Comparison of ENCODE assay signal across 11 cellular contexts in the genomic region with DNA sequence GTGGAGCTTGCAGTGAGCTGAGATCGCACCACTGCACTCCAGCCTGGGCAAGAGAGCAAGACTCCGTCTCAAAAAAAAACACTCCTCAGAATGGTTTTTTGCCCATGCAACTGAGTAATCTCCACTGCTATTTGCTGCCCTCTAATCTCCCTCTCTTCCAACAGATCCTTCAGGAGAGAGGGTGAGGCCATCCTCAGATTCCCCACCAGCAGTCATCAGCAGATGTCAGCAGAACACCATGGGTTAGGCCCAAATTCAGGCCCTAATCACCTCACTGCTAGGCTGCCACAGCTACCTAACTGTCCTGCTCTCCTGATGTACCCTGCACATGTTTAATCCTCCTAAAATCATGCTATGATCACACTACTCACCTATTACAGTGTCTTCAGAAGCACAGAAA.
DNase-seq lines count a peak whose midpoint lies in the region; ATAC-seq and TF ChIP-seq lines count a peak whose summit lies in the region.
"Had no signal": no experiment of that assay in that cellular context is flagged by ENCODE, and none has a peak within 500 bp of the region (broad histone marks: within the 10 kb centered on the region; RNA-seq: fewer than 3 reads in every experiment).

No MANE protein-coding gene starts in this region.

- H3K36me3 Mint-ChIP-seq in dendritic cell treated with granulocyte-macrophage colony-stimulating factor and Interleukin-4, amounts not matched to agents 40 ng/mL and 50 ng/mL, for 4 days (ENCODE audit: low read depth), result no peaks in the 10 kb centered on the region

- H3K9me3 Mint-ChIP-seq in dendritic cell treated with granulocyte-macrophage colony-stimulating factor and Interleukin-4, amounts not matched to agents 40 ng/mL and 50 ng/mL, for 4 days, result no peaks in the 10 kb centered on the region

- H3K4me3 Mint-ChIP-seq in dendritic cell treated with granulocyte-macrophage colony-stimulating factor and Interleukin-4, amounts not matched to agents 40 ng/mL and 50 ng/mL, for 4 days, result no peak overlapping the region
- H3K4me3 Mint-ChIP-seq: brain had no signal

- no peaks in the 10 kb centered on the region for H3K27me3 Mint-ChIP-seq in dendritic cell treated with granulocyte-macrophage colony-stimulating factor and Interleukin-4, amounts not matched to agents 40 ng/mL and 50 ng/mL, for 4 days
- H3K27me3 Mint-ChIP-seq: brain had no signal

- peak overlapping the region; percentile 11 for H3K27ac Mint-ChIP-seq in dendritic cell treated with granulocyte-macrophage colony-stimulating factor and Interleukin-4, amounts not matched to agents 40 ng/mL and 50 ng/mL, for 4 days
- H3K27ac Mint-ChIP-seq: brain had no signal

- ATAC-seq in HG02642 (IDR thresholded peaks at IDR 0.05; ENCODE audit: poor library complexity, unreplicated experiment), result no peak
- no peak for ATAC-seq in HG03159 (IDR thresholded peaks at IDR 0.05; ENCODE audit: unreplicated experiment)

- peak; percentile 14 for DNase-seq in 8988T
- DNase-seq in GM03348 (ENCODE audit: low spot score), result peak; percentile 30
- no peak for DNase-seq in cerebellar nuclear complex (lab: John Stamatoyannopoulos, UW)
- no peak for DNase-seq in NCI-H2081 treated with DMSO at 0.1 percent for 48 hours (lab: John Stamatoyannopoulos, UW)
- DNase-seq: activated CD8-positive, alpha-beta memory T cell treated with anti-CD3 and anti-CD28 coated beads for 24 hours; NCI-H1694 had no signal

- TF ChIP-seq RAD21 in Ishikawa (IDR thresholded peaks at IDR 0.05; ENCODE audit: low read depth), result peak; percentile 34; the same call in 1 of the 2 replicates

- no peak for TF ChIP-seq EP300 in Ishikawa (IDR thresholded peaks at IDR 0.05; ENCODE audit: borderline replicate concordance)

- intact Hi-C loops in dendritic cell treated with granulocyte-macrophage colony-stimulating factor and Interleukin-4, amounts not matched to agents 40 ng/mL and 50 ng/mL, for 4 days (cut with micrococcal nuclease), result loop anchor here (5.0 kb wide), 1 partner anchor 331 kb away; a partner anchor contains a TSS

- H3K4me1 Mint-ChIP-seq in dendritic cell treated with granulocyte-macrophage colony-stimulating factor and Interleukin-4, amounts not matched to agents 40 ng/mL and 50 ng/mL, for 4 days (ENCODE audit: low read depth), result peaks cover 14% of the 10 kb centered on the region
- H3K4me1 Mint-ChIP-seq: brain had no signal

TF ChIP-seq in Ishikawa, 13 proteins besides CTCF, POLR2A, EP300 and RAD21:
- TF ChIP-seq EGR1 (IDR thresholded peaks at IDR 0.05) (no peak), CREB1 (IDR thresholded peaks at IDR 0.05; ENCODE audit: low read depth) (no peak), FOXM1 (IDR thresholded peaks at IDR 0.05; ENCODE audit: borderline replicate concordance, low read depth) (no peak), TCF12 (IDR thresholded peaks at IDR 0.05; ENCODE audit: low read depth) (no peak), TEAD4 (IDR thresholded peaks at IDR 0.05) (no peak), CEBPB (IDR thresholded peaks at IDR 0.05) (no peak), ZBTB7A (IDR thresholded peaks at IDR 0.05; ENCODE audit: low read depth) (no peak), NFIC (IDR thresholded peaks at IDR 0.05) (no peak), TAF1 (IDR thresholded peaks at IDR 0.05; ENCODE audit: low read depth) (no peak), YY1 (IDR thresholded peaks at IDR 0.05; ENCODE audit: low read depth) (no peak)
- TF ChIP-seq, protein P1, sequence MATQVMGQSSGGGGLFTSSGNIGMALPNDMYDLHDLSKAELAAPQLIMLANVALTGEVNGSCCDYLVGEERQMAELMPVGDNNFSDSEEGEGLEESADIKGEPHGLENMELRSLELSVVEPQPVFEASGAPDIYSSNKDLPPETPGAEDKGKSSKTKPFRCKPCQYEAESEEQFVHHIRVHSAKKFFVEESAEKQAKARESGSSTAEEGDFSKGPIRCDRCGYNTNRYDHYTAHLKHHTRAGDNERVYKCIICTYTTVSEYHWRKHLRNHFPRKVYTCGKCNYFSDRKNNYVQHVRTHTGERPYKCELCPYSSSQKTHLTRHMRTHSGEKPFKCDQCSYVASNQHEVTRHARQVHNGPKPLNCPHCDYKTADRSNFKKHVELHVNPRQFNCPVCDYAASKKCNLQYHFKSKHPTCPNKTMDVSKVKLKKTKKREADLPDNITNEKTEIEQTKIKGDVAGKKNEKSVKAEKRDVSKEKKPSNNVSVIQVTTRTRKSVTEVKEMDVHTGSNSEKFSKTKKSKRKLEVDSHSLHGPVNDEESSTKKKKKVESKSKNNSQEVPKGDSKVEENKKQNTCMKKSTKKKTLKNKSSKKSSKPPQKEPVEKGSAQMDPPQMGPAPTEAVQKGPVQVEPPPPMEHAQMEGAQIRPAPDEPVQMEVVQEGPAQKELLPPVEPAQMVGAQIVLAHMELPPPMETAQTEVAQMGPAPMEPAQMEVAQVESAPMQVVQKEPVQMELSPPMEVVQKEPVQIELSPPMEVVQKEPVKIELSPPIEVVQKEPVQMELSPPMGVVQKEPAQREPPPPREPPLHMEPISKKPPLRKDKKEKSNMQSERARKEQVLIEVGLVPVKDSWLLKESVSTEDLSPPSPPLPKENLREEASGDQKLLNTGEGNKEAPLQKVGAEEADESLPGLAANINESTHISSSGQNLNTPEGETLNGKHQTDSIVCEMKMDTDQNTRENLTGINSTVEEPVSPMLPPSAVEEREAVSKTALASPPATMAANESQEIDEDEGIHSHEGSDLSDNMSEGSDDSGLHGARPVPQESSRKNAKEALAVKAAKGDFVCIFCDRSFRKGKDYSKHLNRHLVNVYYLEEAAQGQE (IDR thresholded peaks at IDR 0.05; ENCODE audit: low read depth), result no peak
- TF ChIP-seq, protein P2, sequence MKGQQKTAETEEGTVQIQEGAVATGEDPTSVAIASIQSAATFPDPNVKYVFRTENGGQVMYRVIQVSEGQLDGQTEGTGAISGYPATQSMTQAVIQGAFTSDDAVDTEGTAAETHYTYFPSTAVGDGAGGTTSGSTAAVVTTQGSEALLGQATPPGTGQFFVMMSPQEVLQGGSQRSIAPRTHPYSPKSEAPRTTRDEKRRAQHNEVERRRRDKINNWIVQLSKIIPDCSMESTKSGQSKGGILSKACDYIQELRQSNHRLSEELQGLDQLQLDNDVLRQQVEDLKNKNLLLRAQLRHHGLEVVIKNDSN (IDR thresholded peaks at IDR 0.05), result no peak
- TF ChIP-seq, protein P3, sequence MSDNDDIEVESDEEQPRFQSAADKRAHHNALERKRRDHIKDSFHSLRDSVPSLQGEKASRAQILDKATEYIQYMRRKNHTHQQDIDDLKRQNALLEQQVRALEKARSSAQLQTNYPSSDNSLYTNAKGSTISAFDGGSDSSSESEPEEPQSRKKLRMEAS (IDR thresholded peaks at IDR 0.05), result no peak
TF ChIP-seq in Ishikawa: peak in this region for 0.

Comparison
In these comparisons a context has a peak if more than half of its experiments do, and no peak if none do; other contexts are left out.
1. DNase-seq: peak in 8988T (single experiment) and GM03348 (single experiment); none in cerebellar nuclear complex (0 of 2) and NCI-H2081 treated with DMSO at 0.1 percent for 48 hours (single experiment).